9 cellular contexts compared by ENCODE assay signal in the genomic region with DNA sequence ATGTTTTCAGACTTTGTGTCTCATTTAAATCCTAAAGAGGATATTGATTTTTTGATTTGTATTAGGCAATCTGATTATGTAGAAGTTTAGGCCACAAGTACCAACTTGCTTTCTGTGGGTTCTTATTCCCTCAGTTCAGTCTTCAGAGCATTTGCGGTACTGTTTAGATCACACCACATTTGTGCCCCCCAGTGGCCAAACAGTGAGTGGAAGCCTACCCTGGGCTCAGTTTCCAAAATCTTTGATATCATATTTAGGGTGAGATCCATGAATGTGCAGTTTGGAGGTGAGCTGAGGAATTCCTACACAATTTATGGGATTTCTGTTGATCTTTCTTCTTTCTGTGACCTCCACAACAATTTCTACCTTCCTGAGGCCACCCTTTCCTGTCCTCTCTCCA.
A peak's percentile ranks its signal among the peaks of the same experiment; 100 is the strongest.
DNase-seq lines count a peak whose midpoint lies in the region; ATAC-seq, FAIRE-seq and TF ChIP-seq lines count a peak whose summit lies in the region.
"Had no signal": no experiment of that assay in that cellular context is flagged by ENCODE, and none has a peak within 500 bp of the region (broad histone marks: within the 10 kb centered on the region; RNA-seq: fewer than 3 reads in every experiment).

No MANE protein-coding gene starts in this region.

- H3K79me2 ChIP-seq in GM12878 (ENCODE audit: control insufficient read depth, insufficient read depth, low read length): no peaks in the 10 kb centered on the region

- CTCF ChIA-PET in GM12878 (lab: Yijun Ruan, JAX): interaction anchor here (1.1 kb wide), 1 partner anchor 544 kb away, joined by 4 read pairs; no protein-coding TSS in a partner anchor

- ATAC-seq in HG03342 (IDR thresholded peaks at IDR 0.05; ENCODE audit: unreplicated experiment): peak; percentile 55
- ATAC-seq in GM12878: peak; percentile 81
- no peak for ATAC-seq in omental fat pad (ENCODE audit: low FRiP score)
- no peak for ATAC-seq in GM21515 (IDR thresholded peaks at IDR 0.05; ENCODE audit: unreplicated experiment)

- no peak for TF ChIP-seq EP300 in GM12878 (IDR thresholded peaks at IDR 0.05; ENCODE audit: borderline replicate concordance in 1 of 2, control insufficient read depth in 1 of 2, low read depth in 2 of 2, low read length in 2 of 2)

- no peak overlapping the region for H3K4me2 ChIP-seq in GM12878 (ENCODE audit: control insufficient read depth, insufficient read depth)

- BruUV-seq in GM12878 (replicated peaks; lab: Mats Ljungman, UMichigan): no TSS peak

- intact Hi-C loops in left ventricle myocardium inferior (cut with micrococcal nuclease): no loop called here
- intact Hi-C loops in GM12878 (cut with micrococcal nuclease; ENCODE audit: unreplicated experiment): loop anchor here (2.0 kb wide), 1 partner anchor 491 kb away; no protein-coding TSS in a partner anchor

- in situ Hi-C loops in GM12878 (cut with MboI): no loop called here

- H3K4me3 ChIP-seq in left ventricle myocardium inferior (no peak overlapping the region), right atrium auricular region (no peak overlapping the region), GM12878 (no peak overlapping the region)

- H4K20me1 ChIP-seq in GM12878 (ENCODE audit: control insufficient read depth, insufficient read depth): no peaks in the 10 kb centered on the region

- WGBS in GM12878 (ENCODE audit: insufficient coverage, insufficient replicate concordance, low lambda C conversion rate, missing lambda C conversion rate): 88% methylated on average over 1 of the region's 1 CpG

- H3K36me3 ChIP-seq in left ventricle myocardium inferior (no peaks in the 10 kb centered on the region), right atrium auricular region (no peaks in the 10 kb centered on the region), GM12878 (ENCODE audit: control insufficient read depth in 2 of 2, insufficient read depth in 2 of 2, low read length in 1 of 2) (no peaks in the 10 kb centered on the region)

- H3K27ac ChIP-seq in left ventricle myocardium inferior (replicated peaks) (no peak overlapping the region), right atrium auricular region (no peak overlapping the region), GM12878 (ENCODE audit: control insufficient read depth, insufficient read depth) (no peak overlapping the region)

- TF ChIP-seq POLR2A in GM12878 (IDR thresholded peaks at IDR 0.05; ENCODE audit: low read depth, low read length): no peak

- RAD21 ChIA-PET in GM12878 (lab: Charles Lee; ENCODE audit: unreplicated experiment): no interaction called here

- peak; percentile 53 for TF ChIP-seq RAD21 in GM12878 (IDR thresholded peaks at IDR 0.05; ENCODE audit: insufficient read depth, low read depth, low read length)

- no peak for FAIRE-seq in GM12878 (lab: Jason Lieb, UNC)
- FAIRE-seq in urothelium cell line (lab: Jason Lieb, UNC): no peak
- FAIRE-seq: TTC549 had no signal

- SMC1A ChIA-PET in GM12878 (lab: Charles Lee; ENCODE audit: uncharacterized antibody, unreplicated experiment): no interaction called here

- H3K9me3 ChIP-seq in left ventricle myocardium inferior (replicated peaks) (no peaks in the 10 kb centered on the region), right atrium auricular region (no peaks in the 10 kb centered on the region), GM12878 (replicated peaks; ENCODE audit: control insufficient read depth, insufficient read depth, low read length) (no peaks in the 10 kb centered on the region)

- H3K4me1 ChIP-seq in left ventricle myocardium inferior: no peaks in the 10 kb centered on the region
- no peaks in the 10 kb centered on the region for H3K4me1 ChIP-seq in right atrium auricular region
- no peaks in the 10 kb centered on the region for H3K4me1 ChIP-seq in GM12878 (ENCODE audit: control insufficient read depth, insufficient read depth, low read length)

- H3K9ac ChIP-seq in GM12878 (ENCODE audit: control insufficient read depth, insufficient read depth, low read length): no peak overlapping the region

- no peak overlapping the region for H2AFZ ChIP-seq in GM12878 (ENCODE audit: control insufficient read depth, low read depth, low read length)

- POLR2A ChIA-PET in GM12878 (lab: Charles Lee): no interaction called here

- peak; percentile 31 for TF ChIP-seq CTCF in left ventricle myocardium inferior (IDR thresholded peaks at IDR 0.05; ENCODE audit: borderline replicate concordance)
- peak in 1 of 2 donors; percentile 32 for TF ChIP-seq CTCF in right atrium auricular region (IDR thresholded peaks at IDR 0.05)
- peak; percentile 34 to 43 (median 36); a peak in 4 of 6 replicates for TF ChIP-seq CTCF in GM12878 (IDR thresholded peaks at IDR 0.05 in 2 of 3, conservative IDR thresholded peaks at IDR 0.05 in 1 of 3; ENCODE audit: control insufficient read depth in 2 of 3, extremely low read depth in 1 of 3, insufficient read depth in 1 of 3, low read depth in 3 of 3, low read length in 3 of 3)
- no peak for TF ChIP-seq CTCF in omental fat pad (IDR thresholded peaks at IDR 0.05)

- DNase-seq in left ventricle myocardium inferior (no peak), right atrium auricular region (ENCODE audit: low spot score) (no peak), GM12878 (ENCODE audit: low read depth, low spot score) (no peak), urothelium cell line (ENCODE audit: low spot score) (peak; percentile 9), dedifferentiated amniotic fluid mesenchymal stem cell (ENCODE audit: extremely low spot score) (no peak), omental fat pad (ENCODE audit: low spot score) (no peak)

- no peaks in the 10 kb centered on the region for H3K27me3 ChIP-seq in left ventricle myocardium inferior (ENCODE audit: low read depth)
- no peaks in the 10 kb centered on the region for H3K27me3 ChIP-seq in right atrium auricular region
- H3K27me3 ChIP-seq in GM12878 (replicated peaks in 1 of 2; ENCODE audit: control insufficient read depth in 2 of 2, insufficient read depth in 2 of 2, low read length in 1 of 2): no peaks in the 10 kb centered on the region

TF ChIP-seq in GM12878, 131 proteins besides CTCF, POLR2A, EP300 and RAD21:
- TF ChIP-seq SMC3 (IDR thresholded peaks at IDR 0.05; ENCODE audit: borderline replicate concordance, low read length): peak; percentile 32; the same call in 1 of the 2 replicates
- TF ChIP-seq POU2F2 (IDR thresholded peaks at IDR 0.05; ENCODE audit: borderline replicate concordance, low read depth, low read length): no peak

Comparison
In these comparisons a context has a peak if more than half of its experiments do, and no peak if none do; other contexts are left out.
1. CTCF ChIP-seq: peak in left ventricle myocardium inferior (single experiment) and GM12878 (3 of 3); none in omental fat pad (0 of 3).
2. ATAC-seq: peak in HG03342 (single experiment) and GM12878 (single experiment); none in omental fat pad (single experiment) and GM21515 (single experiment).